Comparison of ENCODE assay signal across 23 cellular contexts in genomic region chr20:40678286-40678835, GRCh38. TPM values are rescaled to one million over a fixed set of nuclear protein-coding genes. Genes with fewer than 3 reads are reported as not detected.
"Had no signal": no experiment of that assay in that cellular context is flagged by ENCODE, and none has a peak within 500 bp of the region (broad histone marks: within the 10 kb centered on the region; RNA-seq: fewer than 3 reads in every experiment).

No MANE protein-coding gene starts in this region.

- DNase-seq: activated CD4-positive, alpha-beta T cell treated with anti-CD3 and anti-CD28 coated beads, Interleukin-2, amount 10 ng/mL, durations not matched to agents 7 days and 5 days; activated CD8-positive, alpha-beta memory T cell treated with anti-CD3 and anti-CD28 coated beads, Interleukin-2, amount 50 U/mL, for 4 hours; activated effector memory CD4-positive, alpha-beta T cell treated with Interleukin-2 at 50 U/mL for 16 hours; activated naive CD4-positive, alpha-beta T cell treated with anti-CD3 and anti-CD28 coated beads, Interleukin-2, amount 10 ng/mL, durations not matched to agents 7 days and 5 days; activated naive CD8-positive, alpha-beta T cell treated with anti-CD3 and anti-CD28 coated beads, Interleukin-2, amount 50 U/mL, for 24 hours; activated T-cell treated with anti-CD3 and anti-CD28 coated beads, Interleukin-2, amount 50 U/mL, for 4 hours; anterior cingulate cortex; central memory CD4-positive, alpha-beta T cell; gastrocnemius medialis; head of caudate nucleus; left ventricle myocardium superior; stimulated activated CD4-positive, alpha-beta T cell treated with anti-CD3 and anti-CD28 coated beads, Interleukin-15, amount 100 ng/mL, for 24 hours; stimulated activated CD4-positive, alpha-beta T cell treated with anti-CD3 and anti-CD28 coated beads, Interleukin-2, amount 100 ng/mL, for 48 hours; stimulated activated naive CD8-positive, alpha-beta T cell treated with anti-CD3 and anti-CD28 coated beads, Interleukin-15, amount 100 ng/mL, for 72 hours; trophoblast cell had no signal

- H3K4me1 ChIP-seq: gastrocnemius medialis had no signal

- H3K9me3 ChIP-seq: gastrocnemius medialis, prostate gland, right atrium auricular region, suprapubic skin, vagina had no signal

- ATAC-seq: activated CD4-positive, CD25-positive, alpha-beta regulatory T cell treated with anti-CD3 and anti-CD28 coated beads, Interleukin-2, amount 50 U/mL, for 24 hours; activated naive CD8-positive, alpha-beta T cell treated with anti-CD3 and anti-CD28 coated beads, Interleukin-2, amount 50 U/mL, for 24 hours; activated T-cell treated with anti-CD3 and anti-CD28 coated beads, Interleukin-2, amount 50 U/mL, for 4 hours; esophagus mucosa; gastrocnemius medialis; left ventricle myocardium superior; stimulated activated naive CD8-positive, alpha-beta T cell treated with anti-CD3 and anti-CD28 coated beads, Interleukin-15, amount 100 ng/mL, for 72 hours had no signal

- H3K4me3 ChIP-seq: gastrocnemius medialis, prostate gland, right atrium auricular region, skin epidermis, suprapubic skin, vagina had no signal

- H3K36me3 ChIP-seq: gastrocnemius medialis, prostate gland, right atrium auricular region, suprapubic skin, vagina had no signal

- H3K27me3 ChIP-seq: gastrocnemius medialis, right atrium auricular region, suprapubic skin, vagina had no signal

- H3K27ac ChIP-seq: gastrocnemius medialis, prostate gland, right atrium auricular region, skin epidermis, suprapubic skin, vagina had no signal

- FAIRE-seq: colon had no signal

RNA-seq across cellular contexts. Expression of gene MAFB, which starts 10.7 kb away (rescaled TPM):
- total RNA-seq: activated CD4-positive, alpha-beta T cell treated with anti-CD3 and anti-CD28 coated beads, Interleukin-2, amount 10 ng/mL, durations not matched to agents 7 days and 5 days had no signal
